ENCODE assay signal across 8 cellular contexts in genomic region chr1:75791022-75791421, GRCh38. TPM values are rescaled to one million over a fixed set of nuclear protein-coding genes. Genes with fewer than 3 reads are reported as not detected.
DNase-seq lines count a peak whose midpoint lies in the region; ATAC-seq lines count a peak whose summit lies in the region.

No MANE protein-coding gene starts in this region.

- peaks cover 61% of the 10 kb centered on the region for H3K4me1 Mint-ChIP-seq in stimulated activated naive CD8-positive, alpha-beta T cell treated with anti-CD3 and anti-CD28 coated beads, Interleukin-15, Interleukin-2, amounts not matched to agents 100 ng/mL and 50 ng/mL, for 24 hours (ENCODE audit: low read depth)
- H3K4me1 Mint-ChIP-seq in activated CD4-positive, alpha-beta memory T cell treated with anti-CD3 and anti-CD28 coated beads, Interleukin-2, amount 10 ng/mL, durations not matched to agents 7 days and 5 days, result peaks cover 50% of the 10 kb centered on the region
- peaks cover 53 to 72% of the 10 kb centered on the region in 2 donors for H3K4me1 Mint-ChIP-seq in immature natural killer cell

- H3K9me3 Mint-ChIP-seq in stimulated activated naive CD8-positive, alpha-beta T cell treated with anti-CD3 and anti-CD28 coated beads, Interleukin-15, Interleukin-2, amounts not matched to agents 100 ng/mL and 50 ng/mL, for 24 hours, result no peaks in the 10 kb centered on the region
- H3K9me3 Mint-ChIP-seq in activated CD4-positive, alpha-beta memory T cell treated with anti-CD3 and anti-CD28 coated beads, Interleukin-2, amount 10 ng/mL, durations not matched to agents 7 days and 5 days, result no peaks in the 10 kb centered on the region
- no peaks in the 10 kb centered on the region for H3K9me3 Mint-ChIP-seq in immature natural killer cell

- no peak for DNase-seq in stimulated activated naive CD8-positive, alpha-beta T cell treated with anti-CD3 and anti-CD28 coated beads, Interleukin-15, Interleukin-2, amounts not matched to agents 100 U/mL and 50 U/mL, for 24 hours
- DNase-seq in activated CD4-positive, alpha-beta memory T cell treated with anti-CD3 and anti-CD28 coated beads, Interleukin-2, amount 10 ng/mL, durations not matched to agents 7 days and 5 days, result no peak
- DNase-seq in immature natural killer cell, result no peak
- DNase-seq in NCI-H2081 (lab: John Stamatoyannopoulos, UW), result no peak
- DNase-seq in HuH-7 (ENCODE audit: low spot score), result no peak
- DNase-seq in activated CD4-positive, CD25-positive, alpha-beta regulatory T cell (lab: John Stamatoyannopoulos, UW), result no peak
- DNase-seq in effector CD4-positive, alpha-beta T cell, result no peak

- H3K36me3 Mint-ChIP-seq in stimulated activated naive CD8-positive, alpha-beta T cell treated with anti-CD3 and anti-CD28 coated beads, Interleukin-15, Interleukin-2, amounts not matched to agents 100 ng/mL and 50 ng/mL, for 24 hours (ENCODE audit: low read depth), result peaks cover 98% of the 10 kb centered on the region
- peaks cover 89% of the 10 kb centered on the region for H3K36me3 Mint-ChIP-seq in activated CD4-positive, alpha-beta memory T cell treated with anti-CD3 and anti-CD28 coated beads, Interleukin-2, amount 10 ng/mL, durations not matched to agents 7 days and 5 days (ENCODE audit: low read depth)
- H3K36me3 Mint-ChIP-seq in immature natural killer cell, result peaks cover 0 to 50% (median 33%) of the 10 kb centered on the region in 3 donors

- CTCF ChIA-PET in activated CD4-positive, alpha-beta memory T cell treated with anti-CD3 and anti-CD28 coated beads, Interleukin-2, amount 10 ng/mL, durations not matched to agents 7 days and 5 days (lab: Charles Lee), result no interaction called here

- H3K27me3 Mint-ChIP-seq in stimulated activated naive CD8-positive, alpha-beta T cell treated with anti-CD3 and anti-CD28 coated beads, Interleukin-15, Interleukin-2, amounts not matched to agents 100 ng/mL and 50 ng/mL, for 24 hours, result no peaks in the 10 kb centered on the region
- no peaks in the 10 kb centered on the region for H3K27me3 Mint-ChIP-seq in activated CD4-positive, alpha-beta memory T cell treated with anti-CD3 and anti-CD28 coated beads, Interleukin-2, amount 10 ng/mL, durations not matched to agents 7 days and 5 days
- peaks cover 0 to 7% (median 6%) of the 10 kb centered on the region in 3 donors for H3K27me3 Mint-ChIP-seq in immature natural killer cell (ENCODE audit: low read depth in 3 of 3)

- peak overlapping the region; percentile 96 for H3K27ac Mint-ChIP-seq in stimulated activated naive CD8-positive, alpha-beta T cell treated with anti-CD3 and anti-CD28 coated beads, Interleukin-15, Interleukin-2, amounts not matched to agents 100 ng/mL and 50 ng/mL, for 24 hours
- H3K27ac Mint-ChIP-seq in activated CD4-positive, alpha-beta memory T cell treated with anti-CD3 and anti-CD28 coated beads, Interleukin-2, amount 10 ng/mL, durations not matched to agents 7 days and 5 days, result peak overlapping the region; percentile 22
- peak overlapping the region in 5 of 6 donors; percentile 5 to 79 (median 54) for H3K27ac Mint-ChIP-seq in immature natural killer cell

- no peak for ATAC-seq in stimulated activated naive CD8-positive, alpha-beta T cell treated with anti-CD3 and anti-CD28 coated beads, Interleukin-15, Interleukin-2, amounts not matched to agents 100 U/mL and 50 U/mL, for 24 hours

- H3K4me3 Mint-ChIP-seq in stimulated activated naive CD8-positive, alpha-beta T cell treated with anti-CD3 and anti-CD28 coated beads, Interleukin-15, Interleukin-2, amounts not matched to agents 100 ng/mL and 50 ng/mL, for 24 hours, result peak overlapping the region; percentile 99
- peak overlapping the region; percentile 59 for H3K4me3 Mint-ChIP-seq in activated CD4-positive, alpha-beta memory T cell treated with anti-CD3 and anti-CD28 coated beads, Interleukin-2, amount 10 ng/mL, durations not matched to agents 7 days and 5 days
- peak overlapping the region in 1 of 5 donors; percentile 33 for H3K4me3 Mint-ChIP-seq in immature natural killer cell

- POLR2A ChIA-PET in activated CD4-positive, alpha-beta memory T cell treated with anti-CD3 and anti-CD28 coated beads, Interleukin-2, amount 10 ng/mL, durations not matched to agents 7 days and 5 days (lab: Charles Lee), result interaction anchor here (0.8 to 2.1 kb wide), 3 partner anchors 9 to 67 kb away, joined by 3 to 5 read pairs (median 4); no protein-coding TSS in a partner anchor

RNA-seq across cellular contexts. Expression of gene RABGGTB, which starts 5.0 kb away (rescaled TPM):
- 10 to 100 TPM; 80.6 to 82.7 TPM for total RNA-seq in activated CD4-positive, alpha-beta memory T cell treated with anti-CD3 and anti-CD28 coated beads, Interleukin-2, amount 10 ng/mL, durations not matched to agents 7 days and 5 days
- 1 to 10 TPM; 1.5 to 9.4 (median 4.3) TPM for polyA plus RNA-seq in immature natural killer cell

RNA-seq across cellular contexts. Expression of gene MSH4, which starts 5.7 kb away (rescaled TPM):
- total RNA-seq in activated CD4-positive, alpha-beta memory T cell treated with anti-CD3 and anti-CD28 coated beads, Interleukin-2, amount 10 ng/mL, durations not matched to agents 7 days and 5 days, result under 1 TPM; 0.20 to 0.25 TPM
- polyA plus RNA-seq in immature natural killer cell, result not detected

Comparison
In these comparisons a context has a peak if more than half of its experiments do, and no peak if none do; other contexts are left out.
1. H3K27ac Mint-ChIP-seq: peak in every context shown above with its lines; median percentile 96 in stimulated activated naive CD8-positive, alpha-beta T cell treated with anti-CD3 and anti-CD28 coated beads, Interleukin-15, Interleukin-2, amounts not matched to agents 100 ng/mL and 50 ng/mL, for 24 hours; 54 in immature natural killer cell; 22 in activated CD4-positive, alpha-beta memory T cell treated with anti-CD3 and anti-CD28 coated beads, Interleukin-2, amount 10 ng/mL, durations not matched to agents 7 days and 5 days.